In the genomic region with DNA sequence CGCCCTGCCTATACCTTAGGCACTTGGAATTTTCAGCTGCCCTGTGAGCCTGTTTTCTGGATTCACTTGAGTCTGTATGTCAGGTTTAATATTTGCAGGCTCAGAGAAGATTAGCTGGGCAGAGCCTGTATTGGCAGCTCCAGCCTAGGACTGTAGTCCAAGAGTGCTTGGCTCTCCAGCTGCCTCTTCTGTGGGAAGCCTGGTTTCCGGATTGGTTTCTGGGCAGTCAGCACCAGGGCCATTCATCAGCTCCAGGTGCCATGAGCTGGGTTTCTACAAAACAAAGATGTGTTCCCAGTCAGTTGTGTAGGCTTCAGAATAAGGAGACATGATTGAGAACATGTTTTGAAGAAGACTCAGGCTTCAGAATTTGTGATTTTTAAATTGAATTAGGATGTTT, we compare ENCODE assay signal across 24 cellular contexts.
DNase-seq lines count a peak whose midpoint lies in the region; ATAC-seq and TF ChIP-seq lines count a peak whose summit lies in the region.
"Had no signal": no experiment of that assay in that cellular context is flagged by ENCODE, and none has a peak within 500 bp of the region (broad histone marks: within the 10 kb centered on the region; RNA-seq: fewer than 3 reads in every experiment).

No MANE protein-coding gene starts in this region.

- H3K27ac Mint-ChIP-seq in MCF 10A (ENCODE audit: low read depth, unreplicated experiment), result no peak overlapping the region
- H3K27ac Mint-ChIP-seq: activated naive CD4-positive, alpha-beta T cell treated with anti-CD3 and anti-CD28 coated beads for 36 hours; activated T-cell treated with anti-CD3 and anti-CD28 coated beads, Interleukin-2, amount 50 U/mL, for 72 hours had no signal

- H3K9me3 ChIP-seq in breast epithelium (no peaks in the 10 kb centered on the region), right cardiac atrium (ENCODE audit: control insufficient read depth, low read length) (no peaks in the 10 kb centered on the region), stomach (no peaks in the 10 kb centered on the region), colonic mucosa (no peaks in the 10 kb centered on the region)

- H3K4me3 ChIP-seq in breast epithelium (no peak overlapping the region), right cardiac atrium (ENCODE audit: low read length) (no peak overlapping the region), stomach (no peak overlapping the region), colonic mucosa (no peak overlapping the region)
- H3K4me3 ChIP-seq: cardiac muscle cell, PC-9 had no signal

- no peak overlapping the region for H3K4me3 Mint-ChIP-seq in MCF 10A (ENCODE audit: unreplicated experiment)
- H3K4me3 Mint-ChIP-seq: activated naive CD4-positive, alpha-beta T cell treated with anti-CD3 and anti-CD28 coated beads for 36 hours; activated T-cell treated with anti-CD3 and anti-CD28 coated beads, Interleukin-2, amount 50 U/mL, for 72 hours had no signal

- peaks cover 0 to 24% of the 10 kb centered on the region in 2 donors for H3K4me1 ChIP-seq in breast epithelium
- H3K4me1 ChIP-seq in right cardiac atrium (ENCODE audit: control insufficient read depth, insufficient read depth, low read length), result peaks cover 30% of the 10 kb centered on the region
- H3K4me1 ChIP-seq in stomach, result peaks cover 23 to 83% (median 51%) of the 10 kb centered on the region in 4 donors
- peaks cover 14% of the 10 kb centered on the region for H3K4me1 ChIP-seq in colonic mucosa

- CTCF ChIA-PET in MCF 10A (lab: Yijun Ruan, JAX), result interaction anchor here (0.8 to 3.3 kb wide), 8 partner anchors 9 to 148 kb away, joined by 3 to 15 read pairs (median 5); no protein-coding TSS in a partner anchor

- no peaks in the 10 kb centered on the region for H3K36me3 Mint-ChIP-seq in MCF 10A (ENCODE audit: insufficient read depth, unreplicated experiment)

- no peak for TF ChIP-seq CTCF in breast epithelium (IDR thresholded peaks at IDR 0.05)
- no peak for TF ChIP-seq CTCF in MCF 10A (IDR thresholded peaks at IDR 0.05; ENCODE audit: unreplicated experiment)
- TF ChIP-seq CTCF in stomach (IDR thresholded peaks at IDR 0.05), result no peak
- no peak for TF ChIP-seq CTCF in colonic mucosa (IDR thresholded peaks at IDR 0.05)

- intact Hi-C loops in breast epithelium (cut with DNase I; ENCODE audit: low total_unique reads), result no loop called here
- intact Hi-C loops in MCF 10A (cut with micrococcal nuclease), result no loop called here
- intact Hi-C loops in right cardiac atrium (cut with DNase I), result loop anchor here in 1 of 4 donors (10.0 kb wide), 1 partner anchor 85 kb away; a partner anchor contains a TSS
- intact Hi-C loops in stomach (cut with DNase I; ENCODE audit: low total_unique reads), result no loop called here
- intact Hi-C loops in colonic mucosa (cut with DNase I), result no loop called here

- TF ChIP-seq POLR2A in breast epithelium (IDR thresholded peaks at IDR 0.05) (no peak), stomach (IDR thresholded peaks at IDR 0.05) (no peak)

- H3K27ac ChIP-seq in breast epithelium, result peak overlapping the region; percentile 48 to 64
- peak overlapping the region; percentile 21 for H3K27ac ChIP-seq in right cardiac atrium (ENCODE audit: low read length)
- peak overlapping the region in 4 of 5 donors; percentile 12 to 76 (median 58) for H3K27ac ChIP-seq in stomach
- no peak overlapping the region for H3K27ac ChIP-seq in colonic mucosa
- H3K27ac ChIP-seq: cardiac muscle cell, epithelial cell of prostate, PC-9 had no signal

- BruUV-seq in MCF 10A (replicated peaks; lab: Mats Ljungman, UMichigan), result no TSS peak

- DNase-seq in breast epithelium (ENCODE audit: low spot score in 2 of 2), result no peak
- no peak for DNase-seq in MCF 10A (ENCODE audit: unreplicated experiment)
- peak; percentile 84 for DNase-seq in cerebellar cortex (ENCODE audit: low spot score)
- DNase-seq in right cardiac atrium, result peak in 1 of 3 donors; percentile 50
- no peak for DNase-seq in stomach
- no peak for DNase-seq in GM19240 (ENCODE audit: insufficient read length, low spot score)
- DNase-seq in colonic mucosa, result no peak
- DNase-seq: activated CD4-positive, alpha-beta T cell treated with anti-CD3 and anti-CD28 coated beads for 48 hours; activated naive CD4-positive, alpha-beta T cell treated with anti-CD3 and anti-CD28 coated beads for 36 hours; activated T-cell treated with anti-CD3 and anti-CD28 coated beads, Interleukin-2, amount 50 U/mL, for 72 hours; H7; KBM-7; mammary epithelial cell; NCI-H187 treated with DMSO at 0.1 percent for 48 hours; NCI-H2227 treated with DMSO at 0.1 percent for 48 hours; NCI-H774; occipital lobe; PC-9; stimulated activated CD4-positive, alpha-beta T cell treated with anti-CD3 and anti-CD28 coated beads, Interleukin-15, amount 100 ng/mL, for 24 hours; stimulated activated CD8-positive, alpha-beta memory T cell treated with anti-CD3 and anti-CD28 coated beads, Interleukin-4, amount 100 ng/mL, for 48 hours; T-helper 2 cell had no signal

- no peaks in the 10 kb centered on the region for H3K36me3 ChIP-seq in breast epithelium
- no peaks in the 10 kb centered on the region for H3K36me3 ChIP-seq in stomach
- no peaks in the 10 kb centered on the region for H3K36me3 ChIP-seq in colonic mucosa
- H3K36me3 ChIP-seq: cardiac muscle cell had no signal

- WGBS in right cardiac atrium, result 66% methylated on average over 2 of the region's 2 CpGs
- 59 to 68% (median 64%) methylated on average over 2 of the region's 2 CpGs for WGBS in stomach, 5 donors

- TF ChIP-seq EP300 in stomach (IDR thresholded peaks at IDR 0.05), result no peak

- H3K4me1 Mint-ChIP-seq in MCF 10A (ENCODE audit: insufficient read depth, unreplicated experiment), result peaks cover 22% of the 10 kb centered on the region

- no peaks in the 10 kb centered on the region for H3K27me3 ChIP-seq in breast epithelium
- no peaks in the 10 kb centered on the region for H3K27me3 ChIP-seq in right cardiac atrium (ENCODE audit: control insufficient read depth, insufficient read depth)
- H3K27me3 ChIP-seq in stomach, result no peaks in the 10 kb centered on the region
- no peaks in the 10 kb centered on the region for H3K27me3 ChIP-seq in colonic mucosa
- H3K27me3 ChIP-seq: cardiac muscle cell had no signal

- POLR2A ChIA-PET in MCF 10A (lab: Yijun Ruan, JAX), result interaction anchor here (1.1 kb wide), 1 partner anchor 89 kb away, joined by 4 read pairs; no protein-coding TSS in a partner anchor

- no peak for ATAC-seq in right cardiac atrium
- no peak for ATAC-seq in HG03571 (IDR thresholded peaks at IDR 0.05; ENCODE audit: unreplicated experiment)
- ATAC-seq: activated T-cell treated with anti-CD3 and anti-CD28 coated beads, Interleukin-2, amount 50 U/mL, for 72 hours had no signal

- H3K9me3 Mint-ChIP-seq in MCF 10A (ENCODE audit: unreplicated experiment), result no peaks in the 10 kb centered on the region
- H3K9me3 Mint-ChIP-seq: activated naive CD4-positive, alpha-beta T cell treated with anti-CD3 and anti-CD28 coated beads for 36 hours; activated T-cell treated with anti-CD3 and anti-CD28 coated beads, Interleukin-2, amount 50 U/mL, for 72 hours had no signal

- H3K27me3 Mint-ChIP-seq in MCF 10A (ENCODE audit: insufficient read depth, unreplicated experiment), result no peaks in the 10 kb centered on the region

- no peak overlapping the region for H3K9ac ChIP-seq in colonic mucosa (ENCODE audit: low read depth in 2 of 2, low read length in 2 of 2)
